Comparison of ENCODE assay signal across 21 cellular contexts in the genomic region with DNA sequence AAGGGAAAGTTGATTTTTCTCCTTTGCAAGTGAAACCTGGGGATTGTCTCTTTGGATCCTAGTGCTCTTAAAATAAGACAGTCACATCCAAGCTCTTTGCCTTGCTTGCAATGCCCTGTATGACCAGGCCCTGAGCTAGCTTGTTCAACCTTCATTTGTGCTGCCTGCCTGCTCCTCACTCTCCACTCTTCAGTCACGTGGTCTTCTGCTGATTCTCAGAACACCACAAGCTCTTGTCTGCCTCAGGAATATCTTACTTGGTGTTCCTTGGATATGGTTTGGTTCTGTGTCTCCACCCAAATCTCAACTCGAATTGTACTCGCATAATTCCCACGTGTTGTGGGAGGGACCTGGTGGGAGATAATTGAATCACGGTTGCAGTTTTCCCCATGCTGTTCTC.
DNase-seq lines count a peak whose midpoint lies in the region; ATAC-seq, FAIRE-seq and TF ChIP-seq lines count a peak whose summit lies in the region.
"Had no signal": no experiment of that assay in that cellular context is flagged by ENCODE, and none has a peak within 500 bp of the region (broad histone marks: within the 10 kb centered on the region; RNA-seq: fewer than 3 reads in every experiment).

No MANE protein-coding gene starts in this region.

- H2BK120ac ChIP-seq in H1 (replicated peaks; ENCODE audit: low read depth, low read length) = no peak overlapping the region

- FAIRE-seq in H1 (lab: Jason Lieb, UNC) = no peak
- FAIRE-seq: G401.6, GM12892, GM18507, H54 had no signal

- 0 out of 2 replicates have a peak overlapping the region, but pooled peaks have one; percentile 1 for H2AFZ ChIP-seq in H1 (ENCODE audit: low read length)
- H2AFZ ChIP-seq: GM23248 had no signal

- POLR2A ChIA-PET in H1 (lab: Charles Lee; ENCODE audit: partially characterized antibody) = no interaction called here

- H3K4ac ChIP-seq in H1 (replicated peaks; ENCODE audit: insufficient read length, low read depth, low read length) = no peak overlapping the region

- H3K4me3 ChIP-seq in H1 (ENCODE audit: extremely low read depth in 1 of 4, insufficient read depth in 2 of 4, low read depth in 3 of 4, low read length in 4 of 4) = no peak overlapping the region
- H3K4me3 ChIP-seq: BLaER1 treated with 17β-estradiol and CSF1 and Interleukin-3, amounts not matched to agents 10 nM and 100 nM; GM23248 had no signal

- no peaks in the 10 kb centered on the region for H3K27me3 Mint-ChIP-seq in activated naive CD4-positive, alpha-beta T cell treated with anti-CD3 and anti-CD28 coated beads for 36 hours (ENCODE audit: low read depth)
- H3K27me3 Mint-ChIP-seq: B cell had no signal

- H3K36me3 ChIP-seq in H1 (ENCODE audit: control insufficient read depth in 2 of 4, insufficient read depth in 4 of 4, low read length in 3 of 4) = no peaks in the 10 kb centered on the region
- H3K36me3 ChIP-seq: BLaER1 treated with 17β-estradiol and CSF1 and Interleukin-3, amounts not matched to agents 10 nM and 100 nM had no signal

- H3K4me2 ChIP-seq in H1 (ENCODE audit: insufficient read depth in 1 of 2, low read depth in 2 of 2, low read length in 2 of 2) = no peak overlapping the region
- H3K4me2 ChIP-seq: BLaER1 treated with 17β-estradiol and CSF1 and Interleukin-3, amounts not matched to agents 10 nM and 100 nM had no signal

- H3K27ac ChIP-seq in H1 (ENCODE audit: low read depth, low read length) = no peak overlapping the region
- H3K27ac ChIP-seq: BLaER1 treated with 17β-estradiol and CSF1 and Interleukin-3, amounts not matched to agents 10 nM and 100 nM; GM23248; HL-60 had no signal

- H4K91ac ChIP-seq in H1 (replicated peaks; ENCODE audit: insufficient read length, low read length) = no peak overlapping the region

- H2BK12ac ChIP-seq in H1 (ENCODE audit: low read depth, low read length) = no peak overlapping the region

- H3K56ac ChIP-seq in H1 (replicated peaks; ENCODE audit: insufficient read length, low read depth, low read length) = no peak overlapping the region

- TF ChIP-seq EP300 in H1 (IDR thresholded peaks at IDR 0.05; ENCODE audit: borderline replicate concordance in 1 of 2, low read depth in 2 of 2, low read length in 2 of 2) = no peak

- no peaks in the 10 kb centered on the region for H4K20me1 ChIP-seq in H1 (replicated peaks in 1 of 2; ENCODE audit: control insufficient read depth in 1 of 2, insufficient read depth in 2 of 2, low read length in 2 of 2)
- H4K20me1 ChIP-seq: BLaER1 treated with 17β-estradiol and CSF1 and Interleukin-3, amounts not matched to agents 10 nM and 100 nM had no signal

- H3K9me3 Mint-ChIP-seq in activated naive CD4-positive, alpha-beta T cell treated with anti-CD3 and anti-CD28 coated beads for 36 hours = peaks cover 5% of the 10 kb centered on the region
- H3K9me3 Mint-ChIP-seq: CD8-positive, alpha-beta T cell had no signal

- H3K18ac ChIP-seq in H1 (ENCODE audit: extremely low read depth, low read length) = no peak overlapping the region

- H4K5ac ChIP-seq in H1 (ENCODE audit: insufficient read length, low read depth, low read length) = no peak overlapping the region

- no peak overlapping the region for H3K9ac ChIP-seq in H1 (replicated peaks in 1 of 4; ENCODE audit: extremely low read depth in 1 of 4, low read depth in 3 of 4, low read length in 3 of 4)
- H3K9ac ChIP-seq: BLaER1 treated with 17β-estradiol and CSF1 and Interleukin-3, amounts not matched to agents 10 nM and 100 nM; GM23248 had no signal

- no peak for TF ChIP-seq CTCF in H1 (IDR thresholded peaks at IDR 0.05; ENCODE audit: control extremely low read depth in 1 of 3, insufficient read depth in 1 of 3, low read depth in 1 of 3, low read length in 3 of 3)

- TF ChIP-seq RAD21 in H1 (IDR thresholded peaks at IDR 0.05 in 1 of 2, conservative IDR thresholded peaks at IDR 0.05 in 1 of 2; ENCODE audit: low read depth in 2 of 2, low read length in 2 of 2) = no peak

- no peaks in the 10 kb centered on the region for H3K79me2 ChIP-seq in H1 (ENCODE audit: control insufficient read depth in 1 of 2, insufficient read depth in 2 of 2, low read length in 2 of 2)

- no peaks in the 10 kb centered on the region for H3K27me3 ChIP-seq in H1 (replicated peaks in 1 of 4; ENCODE audit: control insufficient read depth in 3 of 4, extremely low read depth in 1 of 4, insufficient read depth in 3 of 4, low read length in 3 of 4)
- H3K27me3 ChIP-seq: BLaER1 treated with 17β-estradiol and CSF1 and Interleukin-3, amounts not matched to agents 10 nM and 100 nM had no signal

- H3K14ac ChIP-seq in H1 (ENCODE audit: insufficient read length) = no peak overlapping the region

- H2BK5ac ChIP-seq in H1 (ENCODE audit: low read depth, low read length) = peak overlapping the region; percentile 40; the same call in 1 of the 2 replicates

- ATAC-seq in GM21515 (IDR thresholded peaks at IDR 0.05; ENCODE audit: unreplicated experiment) = no peak
- ATAC-seq: CD8-positive, alpha-beta T cell; HCT116 had no signal

- H3K4me1 ChIP-seq in H1 (replicated peaks in 1 of 4; ENCODE audit: control insufficient read depth in 3 of 4, insufficient read depth in 4 of 4, low read length in 3 of 4) = peaks cover 0 to 10% (median 5%) of the 10 kb centered on the region in 4 experiments; a peak in 4 of 7 replicates

- H2BK20ac ChIP-seq in H1 (ENCODE audit: low read length) = 0 out of 2 replicates have a peak overlapping the region, but pooled peaks have one; percentile 29

- WGBS in H1 (ENCODE audit: extremely low coverage in 1 of 2, insufficient coverage in 1 of 2, insufficient read length in 1 of 2, insufficient replicate concordance in 2 of 2, low coverage in 1 of 2, low lambda C conversion rate in 2 of 2, missing lambda C conversion rate in 1 of 2), 2 experiments = 94% methylated on average over 5 of the region's 5 CpGs; no CpG with 5 or more reads in 1 of the 2 experiments

- H3K4me3 Mint-ChIP-seq in activated naive CD4-positive, alpha-beta T cell treated with anti-CD3 and anti-CD28 coated beads for 36 hours = no peak overlapping the region
- H3K4me3 Mint-ChIP-seq: B cell; CD8-positive, alpha-beta T cell; HFFc6 had no signal

- no peak overlapping the region for H2BK15ac ChIP-seq in H1 (ENCODE audit: low read length)

- intact Hi-C loops in activated naive CD4-positive, alpha-beta T cell treated with anti-CD3 and anti-CD28 coated beads for 36 hours (cut with micrococcal nuclease) = no loop called here

- H3K27ac Mint-ChIP-seq in activated naive CD4-positive, alpha-beta T cell treated with anti-CD3 and anti-CD28 coated beads for 36 hours = peak overlapping the region; percentile 35
- H3K27ac Mint-ChIP-seq: B cell; CD8-positive, alpha-beta T cell; HFFc6 had no signal

- H3K79me1 ChIP-seq in H1 (ENCODE audit: low read depth, low read length) = no peaks in the 10 kb centered on the region

- no peak overlapping the region for H2AK5ac ChIP-seq in H1 (ENCODE audit: low read depth, low read length)

- H4K8ac ChIP-seq in H1 (ENCODE audit: extremely low read depth, insufficient read depth, low read length) = no peak overlapping the region

- H3K36me3 Mint-ChIP-seq in activated naive CD4-positive, alpha-beta T cell treated with anti-CD3 and anti-CD28 coated beads for 36 hours (ENCODE audit: low read depth) = no peaks in the 10 kb centered on the region
- H3K36me3 Mint-ChIP-seq: CD8-positive, alpha-beta T cell had no signal

- no peaks in the 10 kb centered on the region for H3K23me2 ChIP-seq in H1 (ENCODE audit: low read depth, low read length)

- no peak for DNase-seq in activated naive CD4-positive, alpha-beta T cell treated with anti-CD3 and anti-CD28 coated beads for 36 hours
- DNase-seq in activated naive CD4-positive, alpha-beta T cell (lab: John Stamatoyannopoulos, UW) = no peak
- DNase-seq in SW480 (ENCODE audit: low spot score) = peak; percentile 1
- DNase-seq in H1 (ENCODE audit: low read depth in 1 of 2, low spot score in 2 of 2) = no peak
- no peak for DNase-seq in HCEC 1CT
- DNase-seq in SHP77 (lab: John Stamatoyannopoulos, UW) = no peak
- DNase-seq: Calu3; CD8-positive, alpha-beta T cell; GM23248; HFFc6; IMR-90; KBM-7 had no signal

- H3K23ac ChIP-seq in H1 (ENCODE audit: insufficient read length) = no peak overlapping the region

- TF ChIP-seq POLR2A in H1 (IDR thresholded peaks at IDR 0.05; ENCODE audit: control extremely low read depth in 1 of 2, low read depth in 2 of 2, low read length in 2 of 2) = no peak

- CTCF ChIA-PET in activated naive CD4-positive, alpha-beta T cell treated with anti-CD3 and anti-CD28 coated beads for 36 hours (lab: Charles Lee) = no interaction called here
- CTCF ChIA-PET in H1 (lab: Charles Lee; ENCODE audit: partially characterized antibody) = interaction anchor here (1.1 kb wide), 1 partner anchor 180 kb away, joined by 3 read pairs; no protein-coding TSS in a partner anchor

- no peaks in the 10 kb centered on the region for H3K4me1 Mint-ChIP-seq in activated naive CD4-positive, alpha-beta T cell treated with anti-CD3 and anti-CD28 coated beads for 36 hours (ENCODE audit: low read depth)
- H3K4me1 Mint-ChIP-seq: B cell had no signal

- peaks cover 5 to 20% of the 10 kb centered on the region in 2 experiments; a peak in 3 of 4 replicates for H3K9me3 ChIP-seq in H1 (ENCODE audit: insufficient read depth in 2 of 2, low read depth in 1 of 2, low read length in 1 of 2)

TF ChIP-seq in H1, 55 proteins besides CTCF, POLR2A, EP300 and RAD21 (continues in another document):
- TF ChIP-seq POU5F1 (IDR thresholded peaks at IDR 0.05; ENCODE audit: low read depth, low read length) = no peak
- no peak for TF ChIP-seq TCF12 (IDR thresholded peaks at IDR 0.05; ENCODE audit: low read depth, low read length)
- TF ChIP-seq, protein P1, sequence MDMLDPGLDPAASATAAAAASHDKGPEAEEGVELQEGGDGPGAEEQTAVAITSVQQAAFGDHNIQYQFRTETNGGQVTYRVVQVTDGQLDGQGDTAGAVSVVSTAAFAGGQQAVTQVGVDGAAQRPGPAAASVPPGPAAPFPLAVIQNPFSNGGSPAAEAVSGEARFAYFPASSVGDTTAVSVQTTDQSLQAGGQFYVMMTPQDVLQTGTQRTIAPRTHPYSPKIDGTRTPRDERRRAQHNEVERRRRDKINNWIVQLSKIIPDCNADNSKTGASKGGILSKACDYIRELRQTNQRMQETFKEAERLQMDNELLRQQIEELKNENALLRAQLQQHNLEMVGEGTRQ (IDR thresholded peaks at IDR 0.05; ENCODE audit: low read length) = no peak
- TF ChIP-seq TEAD4 (IDR thresholded peaks at IDR 0.05; ENCODE audit: low read depth, low read length) = no peak
